ENCODE assay signal across 9 cellular contexts in genomic region chr5:15383469-15383868, GRCh38.
DNase-seq lines count a peak whose midpoint lies in the region; ATAC-seq and TF ChIP-seq lines count a peak whose summit lies in the region.
"Had no signal": no experiment of that assay in that cellular context is flagged by ENCODE, and none has a peak within 500 bp of the region (broad histone marks: within the 10 kb centered on the region; RNA-seq: fewer than 3 reads in every experiment).

No MANE protein-coding gene starts in this region.

- H3K36me3 ChIP-seq in Panc1 (ENCODE audit: control insufficient read depth, insufficient read depth, low read length) (no peaks in the 10 kb centered on the region; the same call in 1 of the 2 replicates), fibroblast of lung (ENCODE audit: control insufficient read depth, insufficient read depth, low read length) (no peaks in the 10 kb centered on the region)

- BruUV-seq in Panc1 (replicated peaks; lab: Mats Ljungman, UMichigan): no TSS peak

- no peaks in the 10 kb centered on the region for H3K9me3 ChIP-seq in Panc1 (ENCODE audit: control insufficient read depth, insufficient read depth, low read depth, low read length)
- no peaks in the 10 kb centered on the region for H3K9me3 ChIP-seq in fibroblast of lung (ENCODE audit: control insufficient read depth, insufficient read depth, low read depth, low read length)

- DNase-seq in DMS 273 (lab: John Stamatoyannopoulos, UW; ENCODE audit: unreplicated experiment) (peak; percentile 65), DMS 273 treated with DMSO at 0.1 percent for 48 hours (lab: John Stamatoyannopoulos, UW) (no peak), Panc1 (ENCODE audit: low read depth, low spot score) (no peak), fibroblast of lung (ENCODE audit: low read depth in 2 of 2) (peak; percentile 12 to 28), superior temporal gyrus (ENCODE audit: extremely low spot score) (peak; percentile 49), amygdala (lab: John Stamatoyannopoulos, UW) (no peak), NCI-H2107 (lab: John Stamatoyannopoulos, UW) (no peak), activated gamma-delta T cell (lab: John Stamatoyannopoulos, UW) (no peak)

- POLR2A ChIA-PET in Panc1 (lab: Charles Lee): no interaction called here

- H3K4me3 ChIP-seq in Panc1 (ENCODE audit: low read depth in 2 of 2, low read length in 2 of 2): no peak overlapping the region
- no peak overlapping the region for H3K4me3 ChIP-seq in fibroblast of lung (replicated peaks in 1 of 4; ENCODE audit: control extremely low read depth in 1 of 4, insufficient read depth in 1 of 4, low read depth in 3 of 4, low read length in 4 of 4)
- H3K4me3 ChIP-seq: coronary artery had no signal

- no peak overlapping the region for H3K4me2 ChIP-seq in fibroblast of lung (ENCODE audit: extremely low read depth, insufficient read depth, low read length)

- no peak overlapping the region for H3K9ac ChIP-seq in fibroblast of lung (ENCODE audit: insufficient read depth, low read length)

- TF ChIP-seq CTCF in Panc1 (IDR thresholded peaks at IDR 0.05) (peak; percentile 53), fibroblast of lung (conservative IDR thresholded peaks at IDR 0.05 in 1 of 2, IDR thresholded peaks at IDR 0.05 in 1 of 2; ENCODE audit: low read depth in 1 of 2, low read length in 2 of 2) (peak; percentile 45 to 58)

- intact Hi-C loops in Panc1 (cut with micrococcal nuclease; ENCODE audit: unreplicated experiment): no loop called here

- in situ Hi-C loops in Panc1 (cut with HindIII; ENCODE audit: low pct_unique_long_range_greater_than_20kb, low sequenced_read_pairs): no loop called here

- no peak overlapping the region for H3K27ac ChIP-seq in Panc1 (ENCODE audit: low read length)
- H3K27ac ChIP-seq in fibroblast of lung (ENCODE audit: insufficient read depth, low read length): no peak overlapping the region
- H3K27ac ChIP-seq: coronary artery had no signal

- no peaks in the 10 kb centered on the region for H3K79me2 ChIP-seq in fibroblast of lung (ENCODE audit: control insufficient read depth, insufficient read depth, low read length)

- H4K20me1 ChIP-seq in fibroblast of lung (ENCODE audit: control insufficient read depth, extremely low read depth, insufficient read depth, low read length): no peaks in the 10 kb centered on the region

- H2AFZ ChIP-seq in fibroblast of lung (ENCODE audit: low read length): no peak overlapping the region

- H3K27me3 ChIP-seq in Panc1 (ENCODE audit: control insufficient read depth, insufficient read depth, low read length) (no peaks in the 10 kb centered on the region), fibroblast of lung (ENCODE audit: control insufficient read depth, insufficient read depth, low read length) (no peaks in the 10 kb centered on the region)

- no peak for ATAC-seq in Panc1

- CTCF ChIA-PET in Panc1 (lab: Charles Lee): no interaction called here

- H3K4me1 ChIP-seq in Panc1 (ENCODE audit: control insufficient read depth, insufficient read depth, low read length) (no peaks in the 10 kb centered on the region), fibroblast of lung (ENCODE audit: control insufficient read depth, extremely low read depth, insufficient read depth, low read length) (no peaks in the 10 kb centered on the region)

Comparison
In these comparisons a context has a peak if more than half of its experiments do, and no peak if none do; other contexts are left out.
1. DNase-seq: peak in DMS 273 (single experiment), fibroblast of lung (2 of 2) and superior temporal gyrus (single experiment); none in DMS 273 treated with DMSO at 0.1 percent for 48 hours (single experiment), Panc1 (single experiment), amygdala (0 of 56), NCI-H2107 (single experiment) and activated gamma-delta T cell (single experiment).